8 cellular contexts compared by ENCODE assay signal in genomic region chr7:112391841-112392286, GRCh38. TPM values are rescaled to one million over a fixed set of nuclear protein-coding genes. Genes with fewer than 3 reads are reported as not detected.
DNase-seq lines count a peak whose midpoint lies in the region; ATAC-seq lines count a peak whose summit lies in the region.
"Not testable (repeated sequence)": the region's sequence is repeated elsewhere in the genome, so short reads cannot be mapped to it uniquely, and the experiment has no call there.

No MANE protein-coding gene starts in this region.

- ATAC-seq in GM21528 (IDR thresholded peaks at IDR 0.05; ENCODE audit: low FRiP score, unreplicated experiment), result peak; percentile 62
- ATAC-seq in activated T-cell treated with anti-CD3 and anti-CD28 coated beads, Interleukin-2, amount 50 U/mL, for 72 hours (replicated peaks in 1 of 2), result peak; percentile 73 to 82
- peak; percentile 44 for ATAC-seq in esophagus mucosa

- H3K9me3 ChIP-seq in mucosa of rectum (ENCODE audit: control insufficient read depth in 2 of 2, low read length in 2 of 2), result not testable (repeated sequence)

- peak overlapping the region; percentile 38 to 58 for H3K27ac ChIP-seq in mucosa of rectum (ENCODE audit: low read depth in 2 of 2, low read length in 2 of 2)

- DNase-seq in COLO668 (lab: John Stamatoyannopoulos, UW; ENCODE audit: unreplicated experiment) (peak; percentile 84), LoVo (ENCODE audit: low spot score) (peak; percentile 85), RPMI7951 (ENCODE audit: low read depth) (peak; percentile 58)
- peak; percentile 69 to 71 for DNase-seq in activated T-cell treated with anti-CD3 and anti-CD28 coated beads, Interleukin-2, amount 50 U/mL, for 72 hours
- DNase-seq in stimulated activated CD8-positive, alpha-beta memory T cell treated with anti-CD3 and anti-CD28 coated beads, Interleukin-15, amount 100 ng/mL, for 4 hours (ENCODE audit: low read depth in 2 of 2), result peak; percentile 44 to 56

- H3K4me1 Mint-ChIP-seq in activated T-cell treated with anti-CD3 and anti-CD28 coated beads, Interleukin-2, amount 50 U/mL, for 72 hours (ENCODE audit: low read depth), result not testable (repeated sequence)

- H3K9ac ChIP-seq in mucosa of rectum (ENCODE audit: low read depth in 1 of 2, low read length in 2 of 2), result peak overlapping the region; percentile 15 to 50

- not testable (repeated sequence) for H3K4me1 ChIP-seq in mucosa of rectum (ENCODE audit: control insufficient read depth in 2 of 2, insufficient read depth in 2 of 2, low read length in 2 of 2)

- H3K9me3 Mint-ChIP-seq in activated T-cell treated with anti-CD3 and anti-CD28 coated beads, Interleukin-2, amount 50 U/mL, for 72 hours, result not testable (repeated sequence)

- not testable (repeated sequence) for H3K27me3 ChIP-seq in mucosa of rectum (ENCODE audit: control insufficient read depth in 2 of 2, insufficient read depth in 2 of 2, low read length in 2 of 2)

- H3K4me3 ChIP-seq in mucosa of rectum (ENCODE audit: low read length in 2 of 2), result peak overlapping the region; percentile 55 to 76

- peak overlapping the region; percentile 86 to 97 for H3K4me3 Mint-ChIP-seq in activated T-cell treated with anti-CD3 and anti-CD28 coated beads, Interleukin-2, amount 50 U/mL, for 72 hours

- H3K27ac Mint-ChIP-seq in activated T-cell treated with anti-CD3 and anti-CD28 coated beads, Interleukin-2, amount 50 U/mL, for 72 hours, result peak overlapping the region; percentile 93

- H3K36me3 ChIP-seq in mucosa of rectum (ENCODE audit: control insufficient read depth in 2 of 2, insufficient read depth in 2 of 2, low read length in 2 of 2), result not testable (repeated sequence)

- not testable (repeated sequence) for H3K27me3 Mint-ChIP-seq in activated T-cell treated with anti-CD3 and anti-CD28 coated beads, Interleukin-2, amount 50 U/mL, for 72 hours (ENCODE audit: low read depth)

- H3K36me3 Mint-ChIP-seq in activated T-cell treated with anti-CD3 and anti-CD28 coated beads, Interleukin-2, amount 50 U/mL, for 72 hours (ENCODE audit: insufficient read depth in 2 of 2), result not testable (repeated sequence)

RNA-seq across cellular contexts. Expression of gene IFRD1, which starts 58.4 kb away (rescaled TPM):
- total RNA-seq in RPMI7951 (2014; rRNA removed; shearing (Covaris generic)), result 53.4 and 66.6 TPM in 2 replicates
- 10 to 100 TPM; 86.4 to 88.3 TPM for total RNA-seq in activated T-cell treated with anti-CD3 and anti-CD28 coated beads, Interleukin-2, amount 50 U/mL, for 72 hours
- 38.3 TPM for total RNA-seq in esophagus mucosa

Comparison
In these comparisons a context has a peak if more than half of its experiments do, and no peak if none do; other contexts are left out.
1. Peak in every context shown above with its lines: DNase-seq, ATAC-seq, H3K4me3 ChIP-seq and H3K27ac ChIP-seq.